ENCODE assay signal across 6 cellular contexts in the genomic region with DNA sequence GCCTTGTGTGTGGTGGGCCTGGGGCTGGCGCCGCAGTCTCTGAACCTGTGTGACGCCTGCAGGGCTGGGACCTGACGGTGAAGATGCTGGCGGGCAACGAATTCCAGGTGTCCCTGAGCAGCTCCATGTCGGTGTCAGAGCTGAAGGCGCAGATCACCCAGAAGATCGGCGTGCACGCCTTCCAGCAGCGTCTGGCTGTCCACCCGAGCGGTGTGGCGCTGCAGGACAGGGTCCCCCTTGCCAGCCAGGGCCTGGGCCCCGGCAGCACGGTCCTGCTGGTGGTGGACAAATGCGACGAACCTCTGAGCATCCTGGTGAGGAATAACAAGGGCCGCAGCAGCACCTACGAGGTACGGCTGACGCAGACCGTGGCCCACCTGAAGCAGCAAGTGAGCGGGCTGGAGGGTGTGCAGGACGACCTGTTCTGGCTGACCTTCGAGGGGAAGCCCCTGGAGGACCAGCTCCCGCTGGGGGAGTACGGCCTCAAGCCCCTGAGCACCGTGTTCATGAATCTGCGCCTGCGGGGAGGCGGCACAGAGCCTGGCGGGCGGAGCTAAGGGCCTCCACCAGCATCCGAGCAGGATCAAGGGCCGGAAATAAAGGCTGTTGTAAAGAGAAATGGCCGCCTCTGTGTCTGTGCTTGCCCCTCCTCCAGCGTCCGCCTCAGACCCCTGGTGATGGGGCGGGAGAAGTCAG. TPM values are rescaled to one million over a fixed set of nuclear protein-coding genes. Genes with fewer than 3 reads are reported as not detected.
DNase-seq lines count a peak whose midpoint lies in the region; ATAC-seq and TF ChIP-seq lines count a peak whose summit lies in the region.

No MANE protein-coding gene starts in this region.

- H3K27ac Mint-ChIP-seq in type B pancreatic cell: peak overlapping the region; percentile 88

- DNase-seq in UCSD-AML1 (lab: John Stamatoyannopoulos, UW; ENCODE audit: unreplicated experiment) (peak; percentile 68), right atrium auricular region (ENCODE audit: low spot score) (no peak), type B pancreatic cell (ENCODE audit: extremely low spot score, unreplicated experiment) (no peak), midbrain (lab: John Stamatoyannopoulos, UW) (no peak)

- peak overlapping the region; percentile 90 to 94 for H3K27ac ChIP-seq in right atrium auricular region

- H3K4me1 ChIP-seq in right atrium auricular region: peaks cover 0 to 14% of the 10 kb centered on the region in 2 donors

- no peaks in the 10 kb centered on the region for H3K36me3 ChIP-seq in right atrium auricular region

- ATAC-seq in GM18505 (IDR thresholded peaks at IDR 0.05; ENCODE audit: unreplicated experiment) (no peak), GM21576 (IDR thresholded peaks at IDR 0.05; ENCODE audit: unreplicated experiment) (no peak)

- peak; percentile 27 for TF ChIP-seq POLR2A in GM18505 (IDR thresholded peaks at IDR 0.05; ENCODE audit: borderline replicate concordance, extremely low read depth, insufficient read depth, insufficient read length)

- no peaks in the 10 kb centered on the region for H3K27me3 ChIP-seq in right atrium auricular region

- H3K9me3 Mint-ChIP-seq in type B pancreatic cell: no peaks in the 10 kb centered on the region

- H3K9me3 ChIP-seq in right atrium auricular region: no peaks in the 10 kb centered on the region

- peak overlapping the region; percentile 90 for H3K4me3 Mint-ChIP-seq in type B pancreatic cell

- H3K4me3 ChIP-seq in right atrium auricular region: peak overlapping the region; percentile 60 to 68

- no peak for TF ChIP-seq CTCF in right atrium auricular region (IDR thresholded peaks at IDR 0.05)
- TF ChIP-seq CTCF in type B pancreatic cell (conservative IDR thresholded peaks at IDR 0.05): no peak

- H3K27me3 Mint-ChIP-seq in type B pancreatic cell: no peaks in the 10 kb centered on the region

- peaks cover 19% of the 10 kb centered on the region for H3K4me1 Mint-ChIP-seq in type B pancreatic cell (ENCODE audit: unreplicated experiment)

- no peaks in the 10 kb centered on the region for H3K36me3 Mint-ChIP-seq in type B pancreatic cell

RNA-seq across cellular contexts. Expression of gene ISG15, which starts 0.8 kb away (rescaled TPM):
- total RNA-seq in right atrium auricular region (10 to 100 TPM; 26.8 to 32.2 TPM), type B pancreatic cell (ENCODE audit: low replicate concordance) (20.8 and 34.6 TPM in 2 replicates)

RNA-seq across cellular contexts. Expression of gene AGRN, which starts 5.8 kb away (rescaled TPM):
- 10 to 100 TPM; 22.5 to 27.9 TPM for total RNA-seq in right atrium auricular region
- total RNA-seq in type B pancreatic cell (ENCODE audit: low replicate concordance): 166 and 285 TPM in 2 replicates

RNA-seq across cellular contexts. Expression of gene HES4, which starts 14.2 kb away (rescaled TPM):
- 10 to 100 TPM; 31.8 to 68.4 TPM for total RNA-seq in right atrium auricular region
- total RNA-seq in type B pancreatic cell (ENCODE audit: low replicate concordance): 37.6 and 54.1 TPM in 2 replicates

RNA-seq across cellular contexts. Expression of gene PERM1, which starts 32.2 kb away (rescaled TPM):
- total RNA-seq in right atrium auricular region: 10 to 100 TPM; 22.0 to 61.8 TPM
- 0.34 and 0.62 TPM in 2 replicates for total RNA-seq in type B pancreatic cell (ENCODE audit: low replicate concordance)

RNA-seq across cellular contexts. Expression of gene PLEKHN1, which starts 47.8 kb away (rescaled TPM):
- under 1 TPM in 1 of 2 donors, not detected in 1; 0.59 TPM for total RNA-seq in right atrium auricular region
- 6.4 and 16.7 TPM in 2 replicates for total RNA-seq in type B pancreatic cell (ENCODE audit: low replicate concordance)
